ENCODE assay signal across 23 cellular contexts in the genomic region with DNA sequence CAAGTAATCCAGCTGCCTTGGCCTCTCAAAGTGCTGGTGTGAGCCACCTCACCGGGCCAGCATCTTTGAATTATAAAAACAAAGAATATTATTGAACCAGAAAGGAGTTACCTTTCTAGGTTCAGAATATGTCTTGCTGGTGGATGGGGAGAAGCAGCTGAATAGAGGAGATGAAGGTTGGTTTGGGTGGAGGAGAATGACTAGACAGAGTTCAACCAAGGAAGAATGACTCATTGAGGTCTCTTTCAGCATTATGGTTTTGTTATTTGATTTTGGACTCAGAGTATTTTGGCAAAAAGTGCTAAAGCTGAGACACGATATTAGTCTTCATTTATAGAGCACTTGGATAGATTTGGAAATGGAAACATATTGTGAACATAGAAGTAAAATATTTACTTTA.
DNase-seq lines count a peak whose midpoint lies in the region; ATAC-seq and TF ChIP-seq lines count a peak whose summit lies in the region.
"Had no signal": no experiment of that assay in that cellular context is flagged by ENCODE, and none has a peak within 500 bp of the region (broad histone marks: within the 10 kb centered on the region; RNA-seq: fewer than 3 reads in every experiment).

No MANE protein-coding gene starts in this region.

- H3K36me3 ChIP-seq in PC-3 (ENCODE audit: low read depth, low read length) (no peaks in the 10 kb centered on the region), OCI-LY7 (ENCODE audit: insufficient read depth, low read length) (no peaks in the 10 kb centered on the region), Caco-2 (ENCODE audit: control insufficient read depth, insufficient read depth, low read length) (no peaks in the 10 kb centered on the region)
- H3K36me3 ChIP-seq: ascending aorta; BLaER1 treated with 17β-estradiol and CSF1 and Interleukin-3, amounts not matched to agents 10 nM and 100 nM; esophagus squamous epithelium; upper lobe of right lung had no signal

- H3K9ac ChIP-seq in PC-3 (ENCODE audit: low read length) = no peak overlapping the region
- H3K9ac ChIP-seq: BLaER1 treated with 17β-estradiol and CSF1 and Interleukin-3, amounts not matched to agents 10 nM and 100 nM; KMS-11 had no signal

- no peaks in the 10 kb centered on the region for H3F3A ChIP-seq in PC-3 (ENCODE audit: low read length, unreplicated experiment)

- no peaks in the 10 kb centered on the region for H4K20me1 ChIP-seq in PC-3 (ENCODE audit: low read length)
- H4K20me1 ChIP-seq in OCI-LY7 (ENCODE audit: insufficient read depth, low read length) = no peaks in the 10 kb centered on the region
- H4K20me1 ChIP-seq: BLaER1 treated with 17β-estradiol and CSF1 and Interleukin-3, amounts not matched to agents 10 nM and 100 nM had no signal

- CTCF ChIA-PET in PC-3 (lab: Charles Lee) (no interaction called here), OCI-LY7 (lab: Charles Lee; ENCODE audit: unreplicated experiment) (no interaction called here), Caco-2 (lab: Charles Lee) (no interaction called here)

- no peaks in the 10 kb centered on the region for H3K9me3 ChIP-seq in PC-3 (ENCODE audit: low read length)
- H3K9me3 ChIP-seq in OCI-LY7 (ENCODE audit: low read length) = no peaks in the 10 kb centered on the region
- no peaks in the 10 kb centered on the region for H3K9me3 ChIP-seq in Caco-2
- H3K9me3 ChIP-seq: ascending aorta; BLaER1 treated with 17β-estradiol and CSF1 and Interleukin-3, amounts not matched to agents 10 nM and 100 nM; esophagus squamous epithelium; upper lobe of right lung had no signal

- H3K4me3 ChIP-seq in PC-3 (ENCODE audit: low read length) = no peak overlapping the region
- no peak overlapping the region for H3K4me3 ChIP-seq in fibroblast of pulmonary artery (replicated peaks; ENCODE audit: low read depth, low read length)
- H3K4me3 ChIP-seq in OCI-LY7 (ENCODE audit: low read depth, low read length, poor library complexity, severe bottlenecking) = no peak overlapping the region
- no peak overlapping the region for H3K4me3 ChIP-seq in Caco-2 (ENCODE audit: low read depth, low read length)
- H3K4me3 ChIP-seq: ascending aorta; BLaER1 treated with 17β-estradiol and CSF1 and Interleukin-3, amounts not matched to agents 10 nM and 100 nM; dorsolateral prefrontal cortex; esophagus squamous epithelium; upper lobe of right lung had no signal

- no peak overlapping the region for H2AFZ ChIP-seq in PC-3 (ENCODE audit: low read length)
- no peak overlapping the region for H2AFZ ChIP-seq in OCI-LY7 (ENCODE audit: low read length)

- H3K27me3 ChIP-seq in PC-3 (ENCODE audit: low read length) = no peaks in the 10 kb centered on the region
- no peaks in the 10 kb centered on the region for H3K27me3 ChIP-seq in Caco-2 (replicated peaks; ENCODE audit: control insufficient read depth, insufficient read depth, low read length)
- H3K27me3 ChIP-seq: ascending aorta; BLaER1 treated with 17β-estradiol and CSF1 and Interleukin-3, amounts not matched to agents 10 nM and 100 nM; dorsolateral prefrontal cortex; esophagus squamous epithelium; upper lobe of right lung had no signal

- H3K27ac ChIP-seq in PC-3 (ENCODE audit: low read length) (no peak overlapping the region), OCI-LY7 (ENCODE audit: low read depth, low read length, poor library complexity, severe bottlenecking) (no peak overlapping the region)
- H3K27ac ChIP-seq: ascending aorta; BLaER1 treated with 17β-estradiol and CSF1 and Interleukin-3, amounts not matched to agents 10 nM and 100 nM; dorsolateral prefrontal cortex; esophagus squamous epithelium; HL-60; KMS-11; upper lobe of right lung had no signal

- DNase-seq in ELR (ENCODE audit: low read depth) = peak; percentile 15
- peak; percentile 46 for DNase-seq in NCI-H146 (lab: John Stamatoyannopoulos, UW)
- DNase-seq in PC-3 = peak; percentile 66
- peak; percentile 35 for DNase-seq in fibroblast of pulmonary artery (ENCODE audit: low read depth)
- no peak for DNase-seq in OCI-LY7 (ENCODE audit: low spot score)
- DNase-seq in activated T-cell treated with anti-CD3 and anti-CD28 coated beads for 4 hours = no peak
- no peak for DNase-seq in Caco-2
- DNase-seq: dorsolateral prefrontal cortex; esophagus squamous epithelium; hypothalamus; kidney glomerular epithelial cell; mesendoderm; NCI-H1930; nephron progenitor cell; stimulated activated naive CD8-positive, alpha-beta T cell treated with anti-CD3 and anti-CD28 coated beads, Interleukin-15, Interleukin-2, amounts not matched to agents 100 U/mL and 50 U/mL, for 24 hours; upper lobe of right lung had no signal

- TF ChIP-seq CTCF in PC-3 (conservative IDR thresholded peaks at IDR 0.05; ENCODE audit: low read depth, low read length) (no peak), fibroblast of pulmonary artery (IDR thresholded peaks at IDR 0.05; ENCODE audit: low read length, missing control alignments) (no peak), OCI-LY7 (conservative IDR thresholded peaks at IDR 0.05; ENCODE audit: low read length) (no peak), Caco-2 (IDR thresholded peaks at IDR 0.05; ENCODE audit: insufficient read depth in 1 of 2, low read depth in 1 of 2, low read length in 1 of 2, severe bottlenecking in 1 of 2, unreplicated experiment in 1 of 2) (no peak)

- POLR2A ChIA-PET in PC-3 (lab: Charles Lee; ENCODE audit: unreplicated experiment) = no interaction called here
- POLR2A ChIA-PET in OCI-LY7 (lab: Charles Lee) = no interaction called here
- POLR2A ChIA-PET in Caco-2 (lab: Charles Lee) = no interaction called here

- H3K9me3 Mint-ChIP-seq in Caco-2 (ENCODE audit: unreplicated experiment) = no peaks in the 10 kb centered on the region
- H3K9me3 Mint-ChIP-seq: nephron progenitor cell; T-helper 2 cell treated with Interferon-gamma antibody and Interleukin-4, amounts not matched to agents 5 μg/mL and 100 μg/mL, for 36 hours had no signal

- H3K4me1 Mint-ChIP-seq in Caco-2 (ENCODE audit: low read depth, unreplicated experiment) = no peaks in the 10 kb centered on the region
- H3K4me1 Mint-ChIP-seq: nephron progenitor cell had no signal

- no peaks in the 10 kb centered on the region for H3K36me3 Mint-ChIP-seq in Caco-2 (ENCODE audit: insufficient read depth, unreplicated experiment)

- H3K4me2 ChIP-seq in PC-3 (ENCODE audit: low read length) (no peak overlapping the region), OCI-LY7 (ENCODE audit: low read length) (no peak overlapping the region)
- H3K4me2 ChIP-seq: KMS-11 had no signal

- H3K27ac Mint-ChIP-seq in Caco-2 (ENCODE audit: unreplicated experiment) = no peak overlapping the region
- H3K27ac Mint-ChIP-seq: nephron progenitor cell; T-helper 2 cell treated with Interferon-gamma antibody and Interleukin-4, amounts not matched to agents 5 μg/mL and 100 μg/mL, for 36 hours had no signal

- H3K27me3 Mint-ChIP-seq in Caco-2 (ENCODE audit: insufficient read depth, unreplicated experiment) = no peaks in the 10 kb centered on the region

- intact Hi-C loops in PC-3 (cut with micrococcal nuclease) = loop anchor here (5.0 to 10.0 kb wide), 4 partner anchors 68 to 1078 kb away; no protein-coding TSS in a partner anchor
- intact Hi-C loops in OCI-LY7 (cut with micrococcal nuclease; ENCODE audit: unreplicated experiment) = no loop called here
- intact Hi-C loops in Caco-2 (cut with micrococcal nuclease; ENCODE audit: unreplicated experiment) = loop anchor here (5.0 to 10.0 kb wide), 2 partner anchors 998 to 1410 kb away; no protein-coding TSS in a partner anchor

- BruUV-seq in PC-3 (replicated peaks; lab: Mats Ljungman, UMichigan) = no TSS peak
- no TSS peak for BruUV-seq in OCI-LY7 (replicated peaks; lab: Mats Ljungman, UMichigan)
- no TSS peak for BruUV-seq in Caco-2 (replicated peaks; lab: Mats Ljungman, UMichigan)

- no peak overlapping the region for H3K4me3 Mint-ChIP-seq in Caco-2 (ENCODE audit: unreplicated experiment)
- H3K4me3 Mint-ChIP-seq: nephron progenitor cell; T-helper 2 cell treated with Interferon-gamma antibody and Interleukin-4, amounts not matched to agents 5 μg/mL and 100 μg/mL, for 36 hours had no signal

- peaks cover 17% of the 10 kb centered on the region for H3K4me1 ChIP-seq in PC-3 (ENCODE audit: insufficient read depth, low read length)
- H3K4me1 ChIP-seq in OCI-LY7 (ENCODE audit: insufficient read depth, low read length, poor library complexity, severe bottlenecking) = no peaks in the 10 kb centered on the region
- no peaks in the 10 kb centered on the region for H3K4me1 ChIP-seq in Caco-2
- H3K4me1 ChIP-seq: ascending aorta, upper lobe of right lung had no signal

- ATAC-seq in PC-3 (peak; percentile 69), GM18867 (IDR thresholded peaks at IDR 0.05; ENCODE audit: unreplicated experiment) (no peak)
- ATAC-seq: activated CD4-positive, CD25-positive, alpha-beta regulatory T cell treated with anti-CD3 and anti-CD28 coated beads, Interleukin-2, amount 50 U/mL, for 24 hours; stimulated activated naive CD8-positive, alpha-beta T cell treated with anti-CD3 and anti-CD28 coated beads, Interleukin-15, Interleukin-2, amounts not matched to agents 100 U/mL and 50 U/mL, for 24 hours; upper lobe of right lung had no signal

- H3K79me2 ChIP-seq in PC-3 (ENCODE audit: low read length) (no peaks in the 10 kb centered on the region), OCI-LY7 (ENCODE audit: insufficient read depth, low read depth, low read length) (no peaks in the 10 kb centered on the region)

- H3K9me2 ChIP-seq in PC-3 (replicated peaks; ENCODE audit: low read length) = no peaks in the 10 kb centered on the region
- H3K9me2 ChIP-seq in OCI-LY7 (ENCODE audit: insufficient read depth, low read length) = no peaks in the 10 kb centered on the region

Comparison
In these comparisons a context has a peak if more than half of its experiments do, and no peak if none do; other contexts are left out.
1. DNase-seq: peak in ELR (single experiment), NCI-H146 (single experiment), PC-3 (single experiment) and fibroblast of pulmonary artery (single experiment); none in OCI-LY7 (single experiment), activated T-cell treated with anti-CD3 and anti-CD28 coated beads for 4 hours (single experiment) and Caco-2 (0 of 2).